ENCODE assay signal across 24 cellular contexts in the genomic region with DNA sequence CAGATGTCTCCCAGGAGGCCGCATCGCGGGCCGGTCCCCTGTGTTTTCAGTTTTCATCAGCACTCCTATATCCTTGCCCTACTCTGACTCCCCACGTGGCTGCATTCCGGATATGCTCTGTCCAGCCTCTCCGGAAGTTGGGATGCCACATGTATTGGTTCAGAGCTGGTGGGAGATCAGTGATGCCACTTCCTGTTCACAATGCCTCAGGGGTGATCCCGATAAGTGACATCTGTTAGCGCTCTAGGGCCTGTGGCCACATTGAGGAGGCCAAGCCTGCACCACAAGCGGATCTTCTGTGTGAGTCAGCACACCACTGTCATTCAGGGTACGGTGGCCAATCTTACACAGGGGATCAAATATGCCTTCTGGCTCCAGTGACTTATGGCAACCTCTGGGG. TPM values are rescaled to one million over a fixed set of nuclear protein-coding genes. Genes with fewer than 3 reads are reported as not detected.
DNase-seq lines count a peak whose midpoint lies in the region; TF ChIP-seq lines count a peak whose summit lies in the region.
"Had no signal": no experiment of that assay in that cellular context is flagged by ENCODE, and none has a peak within 500 bp of the region (broad histone marks: within the 10 kb centered on the region; RNA-seq: fewer than 3 reads in every experiment).

No MANE protein-coding gene starts in this region.

- no peaks in the 10 kb centered on the region for H3K9me3 ChIP-seq in BLaER1
- H3K9me3 ChIP-seq: breast epithelium, esophagus squamous epithelium had no signal

- DNase-seq in HK-2 (ENCODE audit: unreplicated experiment) (peak; percentile 74), NOMO-1 treated with dmso at 0.1 percent for 144 hours (lab: John Stamatoyannopoulos, UW; ENCODE audit: unreplicated experiment) (peak; percentile 19), brain microvascular endothelial cell (peak; percentile 22), Calu3 (no peak), ACHN (no peak), CD14-positive monocyte (ENCODE audit: low spot score) (no peak), glomerular visceral epithelial cell (ENCODE audit: extremely low spot score) (no peak)

- BruUV-seq in Calu3 (replicated peaks; lab: Mats Ljungman, UMichigan) = no TSS peak

- H3K4me2 ChIP-seq in BLaER1 = no peak overlapping the region
- H3K4me2 ChIP-seq: GM23338, neural progenitor cell had no signal

- no peaks in the 10 kb centered on the region; the same call in 1 of the 2 replicates for H3K36me3 ChIP-seq in BLaER1
- H3K36me3 ChIP-seq in brain microvascular endothelial cell (replicated peaks) = no peaks in the 10 kb centered on the region
- H3K36me3 ChIP-seq: breast epithelium, esophagus squamous epithelium, neural progenitor cell had no signal

- CTCF ChIA-PET in Calu3 (lab: Charles Lee) = interaction anchor here (1.0 kb wide), 1 partner anchor 261 kb away, joined by 3 read pairs; no protein-coding TSS in a partner anchor

- intact Hi-C loops in Calu3 (cut with micrococcal nuclease; ENCODE audit: unreplicated experiment) (loop anchor here (2.0 to 5.0 kb wide), 3 partner anchors 160 to 260 kb away; no protein-coding TSS in a partner anchor), CD14-positive monocyte (cut with micrococcal nuclease) (loop anchor here (5.0 to 10.0 kb wide), 2 partner anchors 232 to 234 kb away; no protein-coding TSS in a partner anchor)

- H3K27ac Mint-ChIP-seq in Calu3 (ENCODE audit: unreplicated experiment) = no peak overlapping the region
- H3K27ac Mint-ChIP-seq in CD14-positive monocyte = no peak overlapping the region
- H3K27ac Mint-ChIP-seq: activated CD4-positive, alpha-beta T cell treated with anti-CD3 and anti-CD28 coated beads for 36 hours; activated CD8-positive, alpha-beta T cell treated with anti-CD3 and anti-CD28 coated beads for 36 hours; activated T-helper 2 cell treated with anti-CD3 and anti-CD28 coated beads, Interferon-gamma antibody, Interleukin-2, Interleukin-4, amounts not matched to agents 10 μg/mL and 5 μg/mL and 100 μg/mL, durations not matched to agents 14 hours and 24 hours and 36 hours; CD4-positive, CD25-positive, alpha-beta regulatory T cell; GM23338; HFFc6; memory B cell; neural progenitor cell; type B pancreatic cell had no signal

- peak overlapping the region; percentile 16; the same call in 1 of the 2 replicates for H3K27ac ChIP-seq in BLaER1
- no peak overlapping the region for H3K27ac ChIP-seq in brain microvascular endothelial cell
- H3K27ac ChIP-seq: breast epithelium, esophagus squamous epithelium, HL-60, neural progenitor cell, parathyroid adenoma, skin epidermis, VCaP had no signal

- H3K36me3 Mint-ChIP-seq in Calu3 (ENCODE audit: insufficient read depth, unreplicated experiment) (no peaks in the 10 kb centered on the region), CD14-positive monocyte (peaks cover 0 to 2% of the 10 kb centered on the region in 2 donors)
- H3K36me3 Mint-ChIP-seq: memory B cell, neural progenitor cell, type B pancreatic cell had no signal

- TF ChIP-seq CTCF in brain microvascular endothelial cell (IDR thresholded peaks at IDR 0.05; ENCODE audit: low read depth, low read length, missing control alignments) (no peak), Calu3 (IDR thresholded peaks at IDR 0.05; ENCODE audit: unreplicated experiment) (no peak), CD14-positive monocyte (IDR thresholded peaks at IDR 0.05) (no peak)

- H3K4me1 ChIP-seq in BLaER1 = peaks cover 36% of the 10 kb centered on the region
- H3K4me1 ChIP-seq: breast epithelium, esophagus squamous epithelium, parathyroid adenoma had no signal

- no peaks in the 10 kb centered on the region for H4K20me1 ChIP-seq in BLaER1

- H3K4me3 ChIP-seq in BLaER1 (no peak overlapping the region), brain microvascular endothelial cell (ENCODE audit: low read depth, low read length) (no peak overlapping the region)
- H3K4me3 ChIP-seq: breast epithelium, esophagus squamous epithelium, GM12878, GM23338, neural progenitor cell, skin epidermis had no signal

- no peaks in the 10 kb centered on the region for H3K4me1 Mint-ChIP-seq in Calu3 (ENCODE audit: low read depth, unreplicated experiment)
- peaks cover 9% of the 10 kb centered on the region for H3K4me1 Mint-ChIP-seq in CD14-positive monocyte
- H3K4me1 Mint-ChIP-seq: activated CD4-positive, alpha-beta T cell treated with anti-CD3 and anti-CD28 coated beads for 36 hours had no signal

- H3K9me3 Mint-ChIP-seq in Calu3 (ENCODE audit: low read depth, unreplicated experiment) (no peaks in the 10 kb centered on the region), CD14-positive monocyte (peaks cover 0 to 4% (median 0%) of the 10 kb centered on the region in 7 donors)
- H3K9me3 Mint-ChIP-seq: activated CD8-positive, alpha-beta T cell treated with anti-CD3 and anti-CD28 coated beads for 36 hours; activated T-helper 2 cell treated with anti-CD3 and anti-CD28 coated beads, Interferon-gamma antibody, Interleukin-2, Interleukin-4, amounts not matched to agents 10 μg/mL and 5 μg/mL and 100 μg/mL, durations not matched to agents 14 hours and 24 hours and 36 hours; CD4-positive, CD25-positive, alpha-beta regulatory T cell; GM23338; HFFc6; memory B cell; neural progenitor cell; type B pancreatic cell had no signal

- H3K4me3 Mint-ChIP-seq in Calu3 (ENCODE audit: low read depth, unreplicated experiment) (no peak overlapping the region), CD14-positive monocyte (no peak overlapping the region)
- H3K4me3 Mint-ChIP-seq: activated CD4-positive, alpha-beta T cell treated with anti-CD3 and anti-CD28 coated beads for 36 hours; activated CD8-positive, alpha-beta T cell treated with anti-CD3 and anti-CD28 coated beads for 36 hours; CD4-positive, CD25-positive, alpha-beta regulatory T cell; GM23338; HFFc6; memory B cell; neural progenitor cell; type B pancreatic cell had no signal

- H3K27me3 Mint-ChIP-seq in Calu3 (ENCODE audit: unreplicated experiment) = no peaks in the 10 kb centered on the region
- no peaks in the 10 kb centered on the region for H3K27me3 Mint-ChIP-seq in CD14-positive monocyte (ENCODE audit: low read depth in 3 of 3)
- H3K27me3 Mint-ChIP-seq: activated CD4-positive, alpha-beta T cell treated with anti-CD3 and anti-CD28 coated beads for 36 hours; activated CD8-positive, alpha-beta T cell treated with anti-CD3 and anti-CD28 coated beads for 36 hours; CD4-positive, CD25-positive, alpha-beta regulatory T cell; memory B cell; type B pancreatic cell had no signal

- H3K27me3 ChIP-seq in BLaER1 = no peaks in the 10 kb centered on the region
- H3K27me3 ChIP-seq in brain microvascular endothelial cell (replicated peaks) = no peaks in the 10 kb centered on the region
- H3K27me3 ChIP-seq: breast epithelium, esophagus squamous epithelium, neural progenitor cell had no signal

- in situ Hi-C loops in brain microvascular endothelial cell (cut with HindIII; ENCODE audit: low pct_ligation_motif_present, low sequenced_read_pairs) = no loop called here
- in situ Hi-C loops in ACHN (cut with HindIII; ENCODE audit: low pct_ligation_motif_present, low pct_unique_long_range_greater_than_20kb, low sequenced_read_pairs) = loop anchor here (10.0 kb wide), 1 partner anchor 242 kb away; no protein-coding TSS in a partner anchor

- H3K9ac ChIP-seq in BLaER1 = no peak overlapping the region
- H3K9ac ChIP-seq: neural progenitor cell, parathyroid adenoma had no signal

RNA-seq across cellular contexts. Expression of a gene that starts 57.8 kb away (rescaled TPM):
- 0.07 and 0.20 TPM in 2 replicates for total RNA-seq in Calu3 (2022)
- under 1 TPM; 0.13 to 0.15 TPM for polyA plus RNA-seq in CD14-positive monocyte
- polyA plus RNA-seq: CD4-positive, CD25-positive, alpha-beta regulatory T cell had no signal

Comparison
In these comparisons a context has a peak if more than half of its experiments do, and no peak if none do; other contexts are left out.
1. DNase-seq: peak in HK-2 (single experiment), NOMO-1 treated with dmso at 0.1 percent for 144 hours (single experiment) and brain microvascular endothelial cell (single experiment); none in Calu3 (single experiment), ACHN (single experiment), CD14-positive monocyte (single experiment) and glomerular visceral epithelial cell (single experiment).